1 cellular context compared by ENCODE assay signal in the genomic region with DNA sequence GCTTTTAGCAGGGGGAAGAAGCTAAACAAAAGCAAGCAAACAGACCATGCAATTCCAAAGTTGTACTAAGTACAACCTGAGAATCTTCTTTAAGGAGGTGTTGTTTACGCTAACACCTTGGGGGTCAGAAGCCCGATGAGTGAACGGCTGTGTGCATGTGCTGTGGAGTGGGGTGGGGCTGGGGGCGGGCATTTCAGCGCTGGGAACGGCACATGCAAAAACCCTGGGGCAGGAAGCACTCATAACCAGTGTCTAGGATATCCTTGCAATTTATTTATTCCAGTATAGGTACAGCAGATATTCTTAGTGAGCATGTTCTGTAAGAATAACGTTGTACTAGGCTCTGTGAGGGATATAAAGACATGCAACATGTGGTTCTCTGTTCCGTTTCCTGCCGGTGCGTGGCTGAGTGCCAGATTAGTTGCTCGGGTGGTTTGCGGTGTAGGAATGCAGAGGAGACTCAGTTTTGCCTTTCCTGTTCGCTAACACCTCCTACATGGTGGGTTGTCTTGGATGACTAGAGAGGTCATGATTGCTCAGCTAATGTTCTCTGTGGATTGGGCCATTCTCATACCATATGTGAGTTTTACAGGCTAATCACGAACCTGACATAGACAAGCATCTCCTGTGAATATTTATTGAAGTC.
TF ChIP-seq lines count a peak whose summit lies in the region.

No MANE protein-coding gene starts in this region.

TF ChIP-seq in GM12878, 131 proteins besides CTCF, POLR2A, EP300 and RAD21 (continued from another document):
- TF ChIP-seq, protein P1, sequence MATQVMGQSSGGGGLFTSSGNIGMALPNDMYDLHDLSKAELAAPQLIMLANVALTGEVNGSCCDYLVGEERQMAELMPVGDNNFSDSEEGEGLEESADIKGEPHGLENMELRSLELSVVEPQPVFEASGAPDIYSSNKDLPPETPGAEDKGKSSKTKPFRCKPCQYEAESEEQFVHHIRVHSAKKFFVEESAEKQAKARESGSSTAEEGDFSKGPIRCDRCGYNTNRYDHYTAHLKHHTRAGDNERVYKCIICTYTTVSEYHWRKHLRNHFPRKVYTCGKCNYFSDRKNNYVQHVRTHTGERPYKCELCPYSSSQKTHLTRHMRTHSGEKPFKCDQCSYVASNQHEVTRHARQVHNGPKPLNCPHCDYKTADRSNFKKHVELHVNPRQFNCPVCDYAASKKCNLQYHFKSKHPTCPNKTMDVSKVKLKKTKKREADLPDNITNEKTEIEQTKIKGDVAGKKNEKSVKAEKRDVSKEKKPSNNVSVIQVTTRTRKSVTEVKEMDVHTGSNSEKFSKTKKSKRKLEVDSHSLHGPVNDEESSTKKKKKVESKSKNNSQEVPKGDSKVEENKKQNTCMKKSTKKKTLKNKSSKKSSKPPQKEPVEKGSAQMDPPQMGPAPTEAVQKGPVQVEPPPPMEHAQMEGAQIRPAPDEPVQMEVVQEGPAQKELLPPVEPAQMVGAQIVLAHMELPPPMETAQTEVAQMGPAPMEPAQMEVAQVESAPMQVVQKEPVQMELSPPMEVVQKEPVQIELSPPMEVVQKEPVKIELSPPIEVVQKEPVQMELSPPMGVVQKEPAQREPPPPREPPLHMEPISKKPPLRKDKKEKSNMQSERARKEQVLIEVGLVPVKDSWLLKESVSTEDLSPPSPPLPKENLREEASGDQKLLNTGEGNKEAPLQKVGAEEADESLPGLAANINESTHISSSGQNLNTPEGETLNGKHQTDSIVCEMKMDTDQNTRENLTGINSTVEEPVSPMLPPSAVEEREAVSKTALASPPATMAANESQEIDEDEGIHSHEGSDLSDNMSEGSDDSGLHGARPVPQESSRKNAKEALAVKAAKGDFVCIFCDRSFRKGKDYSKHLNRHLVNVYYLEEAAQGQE (IDR thresholded peaks at IDR 0.05; ENCODE audit: low read depth, low read length): no peak
- TF ChIP-seq SIX5 (IDR thresholded peaks at IDR 0.05; ENCODE audit: low read depth, low read length, severe bottlenecking): no peak
- peak; percentile 74; the same call in 1 of the 2 replicates for TF ChIP-seq PAX5 (IDR thresholded peaks at IDR 0.05; ENCODE audit: borderline replicate concordance, low read depth, low read length)
- no peak for TF ChIP-seq EZH2 (IDR thresholded peaks at IDR 0.05; ENCODE audit: borderline replicate concordance, control insufficient read depth, low read depth, low read length)
- TF ChIP-seq, protein P2, sequence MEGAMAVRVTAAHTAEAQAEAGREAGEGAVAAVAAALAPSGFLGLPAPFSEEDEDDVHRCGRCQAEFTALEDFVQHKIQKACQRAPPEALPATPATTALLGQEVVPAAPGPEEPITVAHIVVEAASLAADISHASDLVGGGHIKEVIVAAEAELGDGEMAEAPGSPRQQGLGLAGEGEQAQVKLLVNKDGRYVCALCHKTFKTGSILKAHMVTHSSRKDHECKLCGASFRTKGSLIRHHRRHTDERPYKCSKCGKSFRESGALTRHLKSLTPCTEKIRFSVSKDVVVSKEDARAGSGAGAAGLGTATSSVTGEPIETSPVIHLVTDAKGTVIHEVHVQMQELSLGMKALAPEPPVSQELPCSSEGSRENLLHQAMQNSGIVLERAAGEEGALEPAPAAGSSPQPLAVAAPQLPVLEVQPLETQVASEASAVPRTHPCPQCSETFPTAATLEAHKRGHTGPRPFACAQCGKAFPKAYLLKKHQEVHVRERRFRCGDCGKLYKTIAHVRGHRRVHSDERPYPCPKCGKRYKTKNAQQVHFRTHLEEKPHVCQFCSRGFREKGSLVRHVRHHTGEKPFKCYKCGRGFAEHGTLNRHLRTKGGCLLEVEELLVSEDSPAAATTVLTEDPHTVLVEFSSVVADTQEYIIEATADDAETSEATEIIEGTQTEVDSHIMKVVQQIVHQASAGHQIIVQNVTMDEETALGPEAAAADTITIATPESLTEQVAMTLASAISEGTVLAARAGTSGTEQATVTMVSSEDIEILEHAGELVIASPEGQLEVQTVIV (IDR thresholded peaks at IDR 0.05; ENCODE audit: borderline replicate concordance, partially characterized antibody): no peak
- no peak for TF ChIP-seq CHD2 (IDR thresholded peaks at IDR 0.05; ENCODE audit: borderline replicate concordance, low read depth, low read length)
- no peak for TF ChIP-seq NFXL1 (IDR thresholded peaks at IDR 0.05; ENCODE audit: borderline replicate concordance)
- peak; percentile 88 for TF ChIP-seq SMAD1 (IDR thresholded peaks at IDR 0.05; ENCODE audit: low read depth, partially characterized antibody)
- TF ChIP-seq MEF2A (IDR thresholded peaks at IDR 0.05; ENCODE audit: insufficient read depth, low read depth, low read length): no peak
- TF ChIP-seq ATF7 (IDR thresholded peaks at IDR 0.05; ENCODE audit: low read depth): 0 out of 2 replicates have a peak, but pooled peaks have one; percentile 25
- no peak for TF ChIP-seq GATAD2B (conservative IDR thresholded peaks at IDR 0.05; ENCODE audit: low read depth)
- TF ChIP-seq NR2C1 (IDR thresholded peaks at IDR 0.05): no peak
- TF ChIP-seq POLR2AphosphoS5 (IDR thresholded peaks at IDR 0.05; ENCODE audit: low read length): no peak
- TF ChIP-seq, protein P3, sequence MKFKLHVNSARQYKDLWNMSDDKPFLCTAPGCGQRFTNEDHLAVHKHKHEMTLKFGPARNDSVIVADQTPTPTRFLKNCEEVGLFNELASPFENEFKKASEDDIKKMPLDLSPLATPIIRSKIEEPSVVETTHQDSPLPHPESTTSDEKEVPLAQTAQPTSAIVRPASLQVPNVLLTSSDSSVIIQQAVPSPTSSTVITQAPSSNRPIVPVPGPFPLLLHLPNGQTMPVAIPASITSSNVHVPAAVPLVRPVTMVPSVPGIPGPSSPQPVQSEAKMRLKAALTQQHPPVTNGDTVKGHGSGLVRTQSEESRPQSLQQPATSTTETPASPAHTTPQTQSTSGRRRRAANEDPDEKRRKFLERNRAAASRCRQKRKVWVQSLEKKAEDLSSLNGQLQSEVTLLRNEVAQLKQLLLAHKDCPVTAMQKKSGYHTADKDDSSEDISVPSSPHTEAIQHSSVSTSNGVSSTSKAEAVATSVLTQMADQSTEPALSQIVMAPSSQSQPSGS (IDR thresholded peaks at IDR 0.05; ENCODE audit: low read length): peak; percentile 29; the same call in 1 of the 2 replicates
- TF ChIP-seq ZNF274 (IDR thresholded peaks at IDR 0.05; ENCODE audit: insufficient read depth, insufficient read length): no peak
- TF ChIP-seq TCF7 (IDR thresholded peaks at IDR 0.05; ENCODE audit: borderline replicate concordance): no peak
